1 cellular context compared by ENCODE assay signal in the genomic region with DNA sequence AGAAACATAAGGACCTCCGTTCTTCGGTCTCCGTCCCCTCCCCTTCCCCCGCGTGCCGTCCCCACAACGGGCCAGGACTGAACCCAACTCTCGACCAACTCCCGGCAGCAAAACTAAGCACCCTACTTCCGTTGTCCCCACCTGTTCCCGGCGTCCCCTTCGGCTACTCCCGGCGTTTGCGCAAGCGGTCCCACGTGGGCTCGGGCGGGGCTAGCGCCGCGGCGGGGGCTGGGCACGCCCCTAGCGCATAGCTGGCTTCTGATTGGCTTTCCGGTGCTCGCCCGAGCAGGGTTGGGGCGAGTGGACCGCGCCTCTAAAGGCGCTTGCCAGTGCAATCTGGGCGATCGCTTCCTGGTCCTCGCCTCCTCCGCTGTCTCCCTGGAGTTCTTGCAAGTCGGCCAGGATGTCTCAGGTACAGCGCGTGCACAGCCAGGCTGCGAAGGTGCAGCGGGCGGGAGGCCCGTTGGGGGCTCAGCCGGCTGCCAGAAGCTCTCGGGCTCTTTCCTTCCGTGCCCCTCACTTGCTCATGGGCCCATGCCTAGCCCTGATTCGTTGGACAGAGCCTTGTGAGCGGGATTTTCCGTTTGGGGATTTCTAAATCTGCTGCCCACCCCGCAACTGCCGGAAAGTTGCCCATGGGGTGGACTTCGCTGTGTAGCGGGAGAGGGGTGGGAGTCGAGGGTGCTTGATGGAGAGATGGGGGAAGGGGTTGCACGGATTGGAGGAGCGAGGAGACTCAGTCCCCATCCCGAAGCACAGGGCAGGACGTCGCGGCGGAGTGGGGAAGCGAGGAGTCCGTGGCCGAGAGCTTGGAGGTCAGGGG.
TF ChIP-seq lines count a peak whose summit lies in the region.

A gene (minus strand): TSS at position 186 of the 823 bp plus-strand sequence. CDS start 26,875 bp downstream, outside the sequence.
A gene (plus strand): TSS at position 329 of the 823 bp plus-strand sequence. CDS start 75 bp downstream, at position 404.

TF ChIP-seq in GM12878, 131 proteins besides CTCF, POLR2A, EP300 and RAD21 (continued from another document):
- TF ChIP-seq, protein P1, sequence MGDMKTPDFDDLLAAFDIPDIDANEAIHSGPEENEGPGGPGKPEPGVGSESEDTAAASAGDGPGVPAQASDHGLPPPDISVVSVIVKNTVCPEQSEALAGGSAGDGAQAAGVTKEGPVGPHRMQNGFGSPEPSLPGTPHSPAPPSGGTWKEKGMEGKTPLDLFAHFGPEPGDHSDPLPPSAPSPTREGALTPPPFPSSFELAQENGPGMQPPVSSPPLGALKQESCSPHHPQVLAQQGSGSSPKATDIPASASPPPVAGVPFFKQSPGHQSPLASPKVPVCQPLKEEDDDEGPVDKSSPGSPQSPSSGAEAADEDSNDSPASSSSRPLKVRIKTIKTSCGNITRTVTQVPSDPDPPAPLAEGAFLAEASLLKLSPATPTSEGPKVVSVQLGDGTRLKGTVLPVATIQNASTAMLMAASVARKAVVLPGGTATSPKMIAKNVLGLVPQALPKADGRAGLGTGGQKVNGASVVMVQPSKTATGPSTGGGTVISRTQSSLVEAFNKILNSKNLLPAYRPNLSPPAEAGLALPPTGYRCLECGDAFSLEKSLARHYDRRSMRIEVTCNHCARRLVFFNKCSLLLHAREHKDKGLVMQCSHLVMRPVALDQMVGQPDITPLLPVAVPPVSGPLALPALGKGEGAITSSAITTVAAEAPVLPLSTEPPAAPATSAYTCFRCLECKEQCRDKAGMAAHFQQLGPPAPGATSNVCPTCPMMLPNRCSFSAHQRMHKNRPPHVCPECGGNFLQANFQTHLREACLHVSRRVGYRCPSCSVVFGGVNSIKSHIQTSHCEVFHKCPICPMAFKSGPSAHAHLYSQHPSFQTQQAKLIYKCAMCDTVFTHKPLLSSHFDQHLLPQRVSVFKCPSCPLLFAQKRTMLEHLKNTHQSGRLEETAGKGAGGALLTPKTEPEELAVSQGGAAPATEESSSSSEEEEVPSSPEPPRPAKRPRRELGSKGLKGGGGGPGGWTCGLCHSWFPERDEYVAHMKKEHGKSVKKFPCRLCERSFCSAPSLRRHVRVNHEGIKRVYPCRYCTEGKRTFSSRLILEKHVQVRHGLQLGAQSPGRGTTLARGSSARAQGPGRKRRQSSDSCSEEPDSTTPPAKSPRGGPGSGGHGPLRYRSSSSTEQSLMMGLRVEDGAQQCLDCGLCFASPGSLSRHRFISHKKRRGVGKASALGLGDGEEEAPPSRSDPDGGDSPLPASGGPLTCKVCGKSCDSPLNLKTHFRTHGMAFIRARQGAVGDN (IDR thresholded peaks at IDR 0.05): peak; percentile 91
- 0 out of 2 replicates have a peak, but pooled peaks have one; percentile 6 for TF ChIP-seq ATF7 (IDR thresholded peaks at IDR 0.05; ENCODE audit: low read depth)
- TF ChIP-seq HCFC1 (IDR thresholded peaks at IDR 0.05; ENCODE audit: low read length): peak; percentile 52
- TF ChIP-seq, protein P2, sequence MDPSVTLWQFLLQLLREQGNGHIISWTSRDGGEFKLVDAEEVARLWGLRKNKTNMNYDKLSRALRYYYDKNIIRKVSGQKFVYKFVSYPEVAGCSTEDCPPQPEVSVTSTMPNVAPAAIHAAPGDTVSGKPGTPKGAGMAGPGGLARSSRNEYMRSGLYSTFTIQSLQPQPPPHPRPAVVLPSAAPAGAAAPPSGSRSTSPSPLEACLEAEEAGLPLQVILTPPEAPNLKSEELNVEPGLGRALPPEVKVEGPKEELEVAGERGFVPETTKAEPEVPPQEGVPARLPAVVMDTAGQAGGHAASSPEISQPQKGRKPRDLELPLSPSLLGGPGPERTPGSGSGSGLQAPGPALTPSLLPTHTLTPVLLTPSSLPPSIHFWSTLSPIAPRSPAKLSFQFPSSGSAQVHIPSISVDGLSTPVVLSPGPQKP (IDR thresholded peaks at IDR 0.05; ENCODE audit: low read depth, low read length): peak; percentile 84
- no peak for TF ChIP-seq HDAC2 (IDR thresholded peaks at IDR 0.05)
- 0 out of 2 replicates have a peak, but pooled peaks have one; percentile 50 for TF ChIP-seq YY1 (IDR thresholded peaks at IDR 0.05; ENCODE audit: low read depth, low read length)
- TF ChIP-seq MTA3 (IDR thresholded peaks at IDR 0.05; ENCODE audit: borderline replicate concordance, low read length): no peak; the same call in 1 of the 2 replicates
- no peak; the same call in 1 of the 2 replicates for TF ChIP-seq RUNX3 (IDR thresholded peaks at IDR 0.05; ENCODE audit: low read length)
- TF ChIP-seq, protein P3, sequence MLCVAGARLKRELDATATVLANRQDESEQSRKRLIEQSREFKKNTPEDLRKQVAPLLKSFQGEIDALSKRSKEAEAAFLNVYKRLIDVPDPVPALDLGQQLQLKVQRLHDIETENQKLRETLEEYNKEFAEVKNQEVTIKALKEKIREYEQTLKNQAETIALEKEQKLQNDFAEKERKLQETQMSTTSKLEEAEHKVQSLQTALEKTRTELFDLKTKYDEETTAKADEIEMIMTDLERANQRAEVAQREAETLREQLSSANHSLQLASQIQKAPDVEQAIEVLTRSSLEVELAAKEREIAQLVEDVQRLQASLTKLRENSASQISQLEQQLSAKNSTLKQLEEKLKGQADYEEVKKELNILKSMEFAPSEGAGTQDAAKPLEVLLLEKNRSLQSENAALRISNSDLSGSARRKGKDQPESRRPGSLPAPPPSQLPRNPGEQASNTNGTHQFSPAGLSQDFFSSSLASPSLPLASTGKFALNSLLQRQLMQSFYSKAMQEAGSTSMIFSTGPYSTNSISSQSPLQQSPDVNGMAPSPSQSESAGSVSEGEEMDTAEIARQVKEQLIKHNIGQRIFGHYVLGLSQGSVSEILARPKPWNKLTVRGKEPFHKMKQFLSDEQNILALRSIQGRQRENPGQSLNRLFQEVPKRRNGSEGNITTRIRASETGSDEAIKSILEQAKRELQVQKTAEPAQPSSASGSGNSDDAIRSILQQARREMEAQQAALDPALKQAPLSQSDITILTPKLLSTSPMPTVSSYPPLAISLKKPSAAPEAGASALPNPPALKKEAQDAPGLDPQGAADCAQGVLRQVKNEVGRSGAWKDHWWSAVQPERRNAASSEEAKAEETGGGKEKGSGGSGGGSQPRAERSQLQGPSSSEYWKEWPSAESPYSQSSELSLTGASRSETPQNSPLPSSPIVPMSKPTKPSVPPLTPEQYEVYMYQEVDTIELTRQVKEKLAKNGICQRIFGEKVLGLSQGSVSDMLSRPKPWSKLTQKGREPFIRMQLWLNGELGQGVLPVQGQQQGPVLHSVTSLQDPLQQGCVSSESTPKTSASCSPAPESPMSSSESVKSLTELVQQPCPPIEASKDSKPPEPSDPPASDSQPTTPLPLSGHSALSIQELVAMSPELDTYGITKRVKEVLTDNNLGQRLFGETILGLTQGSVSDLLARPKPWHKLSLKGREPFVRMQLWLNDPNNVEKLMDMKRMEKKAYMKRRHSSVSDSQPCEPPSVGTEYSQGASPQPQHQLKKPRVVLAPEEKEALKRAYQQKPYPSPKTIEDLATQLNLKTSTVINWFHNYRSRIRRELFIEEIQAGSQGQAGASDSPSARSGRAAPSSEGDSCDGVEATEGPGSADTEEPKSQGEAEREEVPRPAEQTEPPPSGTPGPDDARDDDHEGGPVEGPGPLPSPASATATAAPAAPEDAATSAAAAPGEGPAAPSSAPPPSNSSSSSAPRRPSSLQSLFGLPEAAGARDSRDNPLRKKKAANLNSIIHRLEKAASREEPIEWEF (IDR thresholded peaks at IDR 0.05; ENCODE audit: insufficient replicate concordance, low read depth, low read length): no peak
- TF ChIP-seq, protein P4, sequence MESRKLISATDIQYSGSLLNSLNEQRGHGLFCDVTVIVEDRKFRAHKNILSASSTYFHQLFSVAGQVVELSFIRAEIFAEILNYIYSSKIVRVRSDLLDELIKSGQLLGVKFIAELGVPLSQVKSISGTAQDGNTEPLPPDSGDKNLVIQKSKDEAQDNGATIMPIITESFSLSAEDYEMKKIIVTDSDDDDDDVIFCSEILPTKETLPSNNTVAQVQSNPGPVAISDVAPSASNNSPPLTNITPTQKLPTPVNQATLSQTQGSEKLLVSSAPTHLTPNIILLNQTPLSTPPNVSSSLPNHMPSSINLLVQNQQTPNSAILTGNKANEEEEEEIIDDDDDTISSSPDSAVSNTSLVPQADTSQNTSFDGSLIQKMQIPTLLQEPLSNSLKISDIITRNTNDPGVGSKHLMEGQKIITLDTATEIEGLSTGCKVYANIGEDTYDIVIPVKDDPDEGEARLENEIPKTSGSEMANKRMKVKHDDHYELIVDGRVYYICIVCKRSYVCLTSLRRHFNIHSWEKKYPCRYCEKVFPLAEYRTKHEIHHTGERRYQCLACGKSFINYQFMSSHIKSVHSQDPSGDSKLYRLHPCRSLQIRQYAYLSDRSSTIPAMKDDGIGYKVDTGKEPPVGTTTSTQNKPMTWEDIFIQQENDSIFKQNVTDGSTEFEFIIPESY (IDR thresholded peaks at IDR 0.05): no peak
- peak; percentile 63; the same call in 1 of the 2 replicates for TF ChIP-seq CREM (IDR thresholded peaks at IDR 0.05; ENCODE audit: low read depth)
- TF ChIP-seq STAT1 (conservative IDR thresholded peaks at IDR 0.05): no peak
- peak; percentile 94 for TF ChIP-seq POLR2AphosphoS5 (IDR thresholded peaks at IDR 0.05; ENCODE audit: low read length)
- TF ChIP-seq SREBF1 (IDR thresholded peaks at IDR 0.05; ENCODE audit: low read length): peak; percentile 54; the same call in 1 of the 2 replicates
- TF ChIP-seq CHD2 (IDR thresholded peaks at IDR 0.05; ENCODE audit: borderline replicate concordance, low read depth, low read length): peak; percentile 65; the same call in 1 of the 2 replicates
- TF ChIP-seq, protein P5, sequence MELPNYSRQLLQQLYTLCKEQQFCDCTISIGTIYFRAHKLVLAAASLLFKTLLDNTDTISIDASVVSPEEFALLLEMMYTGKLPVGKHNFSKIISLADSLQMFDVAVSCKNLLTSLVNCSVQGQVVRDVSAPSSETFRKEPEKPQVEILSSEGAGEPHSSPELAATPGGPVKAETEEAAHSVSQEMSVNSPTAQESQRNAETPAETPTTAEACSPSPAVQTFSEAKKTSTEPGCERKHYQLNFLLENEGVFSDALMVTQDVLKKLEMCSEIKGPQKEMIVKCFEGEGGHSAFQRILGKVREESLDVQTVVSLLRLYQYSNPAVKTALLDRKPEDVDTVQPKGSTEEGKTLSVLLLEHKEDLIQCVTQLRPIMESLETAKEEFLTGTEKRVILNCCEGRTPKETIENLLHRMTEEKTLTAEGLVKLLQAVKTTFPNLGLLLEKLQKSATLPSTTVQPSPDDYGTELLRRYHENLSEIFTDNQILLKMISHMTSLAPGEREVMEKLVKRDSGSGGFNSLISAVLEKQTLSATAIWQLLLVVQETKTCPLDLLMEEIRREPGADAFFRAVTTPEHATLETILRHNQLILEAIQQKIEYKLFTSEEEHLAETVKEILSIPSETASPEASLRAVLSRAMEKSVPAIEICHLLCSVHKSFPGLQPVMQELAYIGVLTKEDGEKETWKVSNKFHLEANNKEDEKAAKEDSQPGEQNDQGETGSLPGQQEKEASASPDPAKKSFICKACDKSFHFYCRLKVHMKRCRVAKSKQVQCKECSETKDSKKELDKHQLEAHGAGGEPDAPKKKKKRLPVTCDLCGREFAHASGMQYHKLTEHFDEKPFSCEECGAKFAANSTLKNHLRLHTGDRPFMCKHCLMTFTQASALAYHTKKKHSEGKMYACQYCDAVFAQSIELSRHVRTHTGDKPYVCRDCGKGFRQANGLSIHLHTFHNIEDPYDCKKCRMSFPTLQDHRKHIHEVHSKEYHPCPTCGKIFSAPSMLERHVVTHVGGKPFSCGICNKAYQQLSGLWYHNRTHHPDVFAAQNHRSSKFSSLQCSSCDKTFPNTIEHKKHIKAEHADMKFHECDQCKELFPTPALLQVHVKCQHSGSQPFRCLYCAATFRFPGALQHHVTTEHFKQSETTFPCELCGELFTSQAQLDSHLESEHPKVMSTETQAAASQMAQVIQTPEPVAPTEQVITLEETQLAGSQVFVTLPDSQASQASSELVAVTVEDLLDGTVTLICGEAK (IDR thresholded peaks at IDR 0.05; ENCODE audit: borderline replicate concordance): peak; percentile 32; the same call in 1 of the 2 replicates
- TF ChIP-seq, protein P6, sequence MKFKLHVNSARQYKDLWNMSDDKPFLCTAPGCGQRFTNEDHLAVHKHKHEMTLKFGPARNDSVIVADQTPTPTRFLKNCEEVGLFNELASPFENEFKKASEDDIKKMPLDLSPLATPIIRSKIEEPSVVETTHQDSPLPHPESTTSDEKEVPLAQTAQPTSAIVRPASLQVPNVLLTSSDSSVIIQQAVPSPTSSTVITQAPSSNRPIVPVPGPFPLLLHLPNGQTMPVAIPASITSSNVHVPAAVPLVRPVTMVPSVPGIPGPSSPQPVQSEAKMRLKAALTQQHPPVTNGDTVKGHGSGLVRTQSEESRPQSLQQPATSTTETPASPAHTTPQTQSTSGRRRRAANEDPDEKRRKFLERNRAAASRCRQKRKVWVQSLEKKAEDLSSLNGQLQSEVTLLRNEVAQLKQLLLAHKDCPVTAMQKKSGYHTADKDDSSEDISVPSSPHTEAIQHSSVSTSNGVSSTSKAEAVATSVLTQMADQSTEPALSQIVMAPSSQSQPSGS (IDR thresholded peaks at IDR 0.05; ENCODE audit: low read length): no peak
- no peak for TF ChIP-seq FOXM1 (IDR thresholded peaks at IDR 0.05; ENCODE audit: low read depth, low read length)
- no peak for TF ChIP-seq GATAD2B (conservative IDR thresholded peaks at IDR 0.05; ENCODE audit: low read depth)
- TF ChIP-seq SUPT20H (IDR thresholded peaks at IDR 0.05; ENCODE audit: borderline replicate concordance, control insufficient read depth, low read depth, low read length): no peak
- TF ChIP-seq, protein P7, sequence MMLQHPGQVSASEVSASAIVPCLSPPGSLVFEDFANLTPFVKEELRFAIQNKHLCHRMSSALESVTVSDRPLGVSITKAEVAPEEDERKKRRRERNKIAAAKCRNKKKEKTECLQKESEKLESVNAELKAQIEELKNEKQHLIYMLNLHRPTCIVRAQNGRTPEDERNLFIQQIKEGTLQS (IDR thresholded peaks at IDR 0.05; ENCODE audit: borderline replicate concordance, extremely low read depth, low read depth, low read length): peak; percentile 60; the same call in 1 of the 2 replicates
- peak; percentile 74 for TF ChIP-seq CBFB (IDR thresholded peaks at IDR 0.05; ENCODE audit: low read depth)
- TF ChIP-seq ZSCAN29 (IDR thresholded peaks at IDR 0.05): no peak
- TF ChIP-seq CEBPB (IDR thresholded peaks at IDR 0.05; ENCODE audit: borderline replicate concordance in 1 of 2, low read depth in 2 of 2, low read length in 2 of 2): peak in 1 of 2 experiments; percentile 99; a peak in 2 of 4 replicates
